8 cellular contexts compared by ENCODE assay signal in the genomic region with DNA sequence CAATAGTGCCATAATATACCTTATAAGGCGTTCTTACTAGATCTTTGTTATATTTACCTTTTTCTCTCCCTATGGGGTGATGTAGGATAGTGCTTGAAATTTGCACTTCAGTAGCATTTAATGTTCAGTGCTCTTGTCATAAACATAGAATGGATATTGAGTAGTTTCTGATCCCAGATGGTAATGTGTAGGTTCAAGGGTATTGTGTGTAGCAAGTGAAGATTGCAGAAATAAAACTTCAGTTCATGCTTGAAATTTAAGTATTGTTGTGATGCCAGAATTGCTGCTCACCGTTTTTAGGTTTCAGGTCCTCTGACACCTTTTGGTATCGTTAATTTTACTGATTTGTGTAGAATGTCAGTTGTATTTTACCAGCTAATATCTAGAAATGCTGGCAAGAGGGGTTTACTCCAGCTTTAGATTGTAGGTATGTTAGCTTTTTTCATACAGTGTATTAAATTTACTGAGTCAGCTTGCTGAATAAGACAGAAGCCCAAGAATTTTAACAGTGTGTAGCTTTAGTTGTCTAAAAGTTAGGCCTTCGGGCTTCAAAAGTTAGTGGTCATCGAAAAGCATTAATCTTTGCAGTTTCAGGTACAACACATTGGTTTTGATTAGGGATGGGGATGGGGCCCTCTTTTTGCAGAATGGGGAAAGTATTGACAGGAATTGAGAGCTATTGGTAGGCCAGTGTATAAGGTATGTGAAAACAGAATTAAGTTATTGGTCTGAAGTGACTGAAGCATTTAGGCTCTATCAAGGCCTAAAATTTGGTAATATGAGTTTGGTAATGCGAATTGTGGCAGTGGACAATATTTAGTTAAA. TPM values are rescaled to one million over a fixed set of nuclear protein-coding genes. Genes with fewer than 3 reads are reported as not detected.
DNase-seq lines count a peak whose midpoint lies in the region; ATAC-seq and TF ChIP-seq lines count a peak whose summit lies in the region.

No MANE protein-coding gene starts in this region.

- H3K4me1 ChIP-seq in adipocyte (ENCODE audit: control insufficient read depth, insufficient read depth, low read length) = peaks cover 30% of the 10 kb centered on the region

- no peaks in the 10 kb centered on the region for H3K9me3 Mint-ChIP-seq in activated naive CD4-positive, alpha-beta T cell treated with anti-CD3 and anti-CD28 coated beads, Interleukin-2, amount 10 ng/mL, durations not matched to agents 7 days and 5 days
- H3K9me3 Mint-ChIP-seq in activated naive CD4-positive, alpha-beta T cell treated with anti-CD3 and anti-CD28 coated beads, Interleukin-2, amount 50 U/mL, for 72 hours = no peaks in the 10 kb centered on the region
- no peaks in the 10 kb centered on the region for H3K9me3 Mint-ChIP-seq in type B pancreatic cell

- peaks cover 11% of the 10 kb centered on the region for H3K27me3 Mint-ChIP-seq in activated naive CD4-positive, alpha-beta T cell treated with anti-CD3 and anti-CD28 coated beads, Interleukin-2, amount 10 ng/mL, durations not matched to agents 7 days and 5 days
- H3K27me3 Mint-ChIP-seq in type B pancreatic cell = no peaks in the 10 kb centered on the region

- H3K36me3 Mint-ChIP-seq in activated naive CD4-positive, alpha-beta T cell treated with anti-CD3 and anti-CD28 coated beads, Interleukin-2, amount 10 ng/mL, durations not matched to agents 7 days and 5 days = peaks cover 37% of the 10 kb centered on the region
- H3K36me3 Mint-ChIP-seq in activated naive CD4-positive, alpha-beta T cell treated with anti-CD3 and anti-CD28 coated beads, Interleukin-2, amount 50 U/mL, for 72 hours = peaks cover 13 to 29% of the 10 kb centered on the region in 2 donors
- H3K36me3 Mint-ChIP-seq in type B pancreatic cell = peaks cover 11% of the 10 kb centered on the region

- no peak for TF ChIP-seq CTCF in lower leg skin (IDR thresholded peaks at IDR 0.05)
- TF ChIP-seq CTCF in type B pancreatic cell (conservative IDR thresholded peaks at IDR 0.05) = no peak

- H3K9ac ChIP-seq in adipocyte (ENCODE audit: low read length) = peak overlapping the region; percentile 95

- peak overlapping the region; percentile 93 for H3K4me3 Mint-ChIP-seq in activated naive CD4-positive, alpha-beta T cell treated with anti-CD3 and anti-CD28 coated beads, Interleukin-2, amount 10 ng/mL, durations not matched to agents 7 days and 5 days
- peak overlapping the region; percentile 96 for H3K4me3 Mint-ChIP-seq in type B pancreatic cell

- intact Hi-C loops in lower leg skin (cut with DNase I; ENCODE audit: low total_unique reads) = loop anchor here (10.0 kb wide), 1 partner anchor 519 kb away; no protein-coding TSS in a partner anchor

- H3K27me3 ChIP-seq in adipocyte (replicated peaks; ENCODE audit: control insufficient read depth, insufficient read depth, low read length) = no peaks in the 10 kb centered on the region

- ATAC-seq in activated naive CD4-positive, alpha-beta T cell treated with anti-CD3 and anti-CD28 coated beads, Interleukin-2, amount 50 U/mL, for 72 hours = no peak

- H3K27ac Mint-ChIP-seq in activated naive CD4-positive, alpha-beta T cell treated with anti-CD3 and anti-CD28 coated beads, Interleukin-2, amount 10 ng/mL, durations not matched to agents 7 days and 5 days = peak overlapping the region; percentile 92
- H3K27ac Mint-ChIP-seq in activated naive CD4-positive, alpha-beta T cell treated with anti-CD3 and anti-CD28 coated beads, Interleukin-2, amount 50 U/mL, for 72 hours = peak overlapping the region in 1 of 2 donors; percentile 94
- peak overlapping the region; percentile 90 for H3K27ac Mint-ChIP-seq in type B pancreatic cell

- 2 to 6% methylated on average over 6 of the region's 6 CpGs for WGBS in lower leg skin, 2 donors

- H3K36me3 ChIP-seq in adipocyte (ENCODE audit: control insufficient read depth, insufficient read depth, low read length, severe bottlenecking) = peaks cover 3% of the 10 kb centered on the region

- H3K4me1 Mint-ChIP-seq in activated naive CD4-positive, alpha-beta T cell treated with anti-CD3 and anti-CD28 coated beads, Interleukin-2, amount 10 ng/mL, durations not matched to agents 7 days and 5 days = peaks cover 46% of the 10 kb centered on the region
- H3K4me1 Mint-ChIP-seq in type B pancreatic cell (ENCODE audit: unreplicated experiment) = peaks cover 25% of the 10 kb centered on the region

- H3K9me3 ChIP-seq in adipocyte (ENCODE audit: control insufficient read depth, low read length) = no peaks in the 10 kb centered on the region

- CTCF ChIA-PET in activated naive CD4-positive, alpha-beta T cell treated with anti-CD3 and anti-CD28 coated beads, Interleukin-2, amount 10 ng/mL, durations not matched to agents 7 days and 5 days (lab: Charles Lee) = interaction anchor here (1.0 to 3.2 kb wide), 4 partner anchors 14 to 524 kb away, joined by 3 to 10 read pairs (median 4); no protein-coding TSS in a partner anchor

- H3K4me3 ChIP-seq in adipocyte (ENCODE audit: low read length) (peak overlapping the region; percentile 98), lower leg skin (ENCODE audit: low read depth, poor library complexity, severe bottlenecking) (peak overlapping the region; percentile 97)

- no peak for TF ChIP-seq POLR2A in lower leg skin (IDR thresholded peaks at IDR 0.05)

- no peak for DNase-seq in activated naive CD4-positive, alpha-beta T cell treated with anti-CD3 and anti-CD28 coated beads, Interleukin-2, amount 10 ng/mL, durations not matched to agents 7 days and 5 days
- no peak for DNase-seq in activated naive CD4-positive, alpha-beta T cell treated with anti-CD3 and anti-CD28 coated beads, Interleukin-2, amount 50 U/mL, for 72 hours (ENCODE audit: low spot score in 2 of 2)
- no peak for DNase-seq in adipocyte (ENCODE audit: low read depth)
- DNase-seq in lower leg skin (ENCODE audit: low spot score in 2 of 2) = no peak
- DNase-seq in type B pancreatic cell (ENCODE audit: extremely low spot score, unreplicated experiment) = no peak
- no peak for DNase-seq in HuH-7.5 (ENCODE audit: low spot score)
- no peak for DNase-seq in stimulated activated CD8-positive, alpha-beta memory T cell treated with anti-CD3 and anti-CD28 coated beads, Interleukin-4, amount 100 ng/mL, for 48 hours
- DNase-seq in amniotic stem cell (lab: John Stamatoyannopoulos, UW) = no peak

RNA-seq across cellular contexts. Expression of gene PTEN, which starts 2.0 kb away (rescaled TPM):
- 10 to 100 TPM; 36.6 to 54.3 TPM for total RNA-seq in activated naive CD4-positive, alpha-beta T cell treated with anti-CD3 and anti-CD28 coated beads, Interleukin-2, amount 50 U/mL, for 72 hours
- 10 to 100 TPM; 54.8 to 87.4 (median 68.8) TPM for total RNA-seq in lower leg skin
- 80.6 and 93.1 TPM in 2 replicates for total RNA-seq in type B pancreatic cell (ENCODE audit: low replicate concordance)

RNA-seq across cellular contexts. Expression of gene KLLN, which starts 2.1 kb away (rescaled TPM):
- under 1 TPM; 0.16 to 0.50 TPM for total RNA-seq in activated naive CD4-positive, alpha-beta T cell treated with anti-CD3 and anti-CD28 coated beads, Interleukin-2, amount 50 U/mL, for 72 hours
- total RNA-seq in lower leg skin (under 1 TPM; 0.04 to 0.95 (median 0.40) TPM), type B pancreatic cell (ENCODE audit: low replicate concordance) (1.4 and 2.2 TPM in 2 replicates)

RNA-seq across cellular contexts. Expression of gene ATAD1, which starts 47.4 kb away (rescaled TPM):
- 10 to 100 TPM; 35.0 to 51.6 TPM for total RNA-seq in activated naive CD4-positive, alpha-beta T cell treated with anti-CD3 and anti-CD28 coated beads, Interleukin-2, amount 50 U/mL, for 72 hours
- total RNA-seq in lower leg skin (10 to 100 TPM; 34.2 to 43.2 (median 38.5) TPM), type B pancreatic cell (ENCODE audit: low replicate concordance) (50.1 and 51.5 TPM in 2 replicates)
